In the genomic region with DNA sequence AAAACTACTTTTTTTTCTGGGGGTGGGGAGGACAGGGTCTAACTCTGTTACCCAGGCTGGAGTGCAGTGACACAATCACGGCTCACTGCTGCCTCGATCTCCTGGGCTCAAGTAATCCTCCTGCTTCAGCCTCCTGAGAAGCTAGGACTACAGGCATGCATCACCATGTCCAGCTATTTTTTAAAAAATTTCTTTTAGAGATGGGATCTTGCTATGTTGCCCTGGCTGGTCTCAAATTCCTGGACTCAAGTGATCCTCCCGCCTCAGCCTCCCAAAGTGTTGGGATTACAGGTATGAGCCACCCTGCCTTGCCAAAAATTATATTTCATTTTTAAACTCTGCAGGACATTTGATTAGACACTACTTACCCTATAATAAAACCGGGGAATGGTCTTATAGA, we compare ENCODE assay signal across 32 cellular contexts.
"Had no signal": no experiment of that assay in that cellular context is flagged by ENCODE, and none has a peak within 500 bp of the region (broad histone marks: within the 10 kb centered on the region; RNA-seq: fewer than 3 reads in every experiment).

No MANE protein-coding gene starts in this region.

- DNase-seq: activated CD4-positive, alpha-beta memory T cell treated with anti-CD3 and anti-CD28 coated beads for 36 hours; activated CD4-positive, alpha-beta T cell treated with anti-CD3 and anti-CD28 coated beads for 36 hours; activated CD4-positive, alpha-beta T cell treated with anti-CD3 and anti-CD28 coated beads, Interleukin-2, amount 10 ng/mL, durations not matched to agents 24 days and 14 days; activated CD4-positive, CD25-positive, alpha-beta regulatory T cell; activated CD4-positive, CD25-positive, alpha-beta regulatory T cell treated with anti-CD3 and anti-CD28 coated beads, Interleukin-2, amount 50 U/mL, for 72 hours; activated CD8-positive, alpha-beta memory T cell treated with anti-CD3 and anti-CD28 coated beads, Interleukin-2, amount 10 ng/mL, durations not matched to agents 7 days and 5 days; activated CD8-positive, alpha-beta memory T cell treated with anti-CD3 and anti-CD28 coated beads, Interleukin-2, amount 50 U/mL, for 4 hours; activated CD8-positive, alpha-beta T cell treated with anti-CD3 and anti-CD28 coated beads, Interleukin-2, amount 10 ng/mL, durations not matched to agents 7 days and 5 days; activated effector memory CD4-positive, alpha-beta T cell treated with anti-CD3 and anti-CD28 coated beads, Interleukin-2, amount 50 U/mL, for 16 hours; activated naive CD4-positive, alpha-beta T cell treated with anti-CD3 and anti-CD28 coated beads for 36 hours; activated naive CD8-positive, alpha-beta T cell treated with anti-CD3 and anti-CD28 coated beads, Interleukin-2, amount 10 ng/mL, durations not matched to agents 7 days and 5 days; activated T-cell treated with anti-CD3 and anti-CD28 coated beads, Interleukin-2, amount 50 U/mL, for 1 hour; activated T-cell treated with anti-CD3 and anti-CD28 coated beads, Interleukin-2, amount 50 U/mL, for 48 hours; amniotic stem cell; anterior cingulate cortex; brain microvascular endothelial cell; dorsolateral prefrontal cortex; effector memory CD4-positive, alpha-beta T cell; endodermal cell; foreskin fibroblast; T-helper 1 cell; T-helper 2 cell had no signal

- H3K9me3 Mint-ChIP-seq: activated CD4-positive, alpha-beta memory T cell treated with anti-CD3 and anti-CD28 coated beads for 36 hours; activated CD4-positive, alpha-beta T cell treated with anti-CD3 and anti-CD28 coated beads, Interleukin-2, amount 10 ng/mL, durations not matched to agents 24 days and 14 days; activated naive CD4-positive, alpha-beta T cell treated with anti-CD3 and anti-CD28 coated beads for 36 hours; activated naive CD4-positive, alpha-beta T cell treated with anti-CD3 and anti-CD28 coated beads, Interleukin-2, amount 50 U/mL, for 72 hours; activated naive CD8-positive, alpha-beta T cell treated with anti-CD3 and anti-CD28 coated beads, Interleukin-2, amount 10 ng/mL, durations not matched to agents 7 days and 5 days; activated T-helper 1 cell treated with anti-CD3 and anti-CD28 coated beads, Interleukin-12 subunit alpha, Interleukin-12 subunit beta, Interleukin-2, Interleukin-4 antibody, amounts not matched to agents 30 ng/mL and 10 ng/mL and 1 ng/mL, durations not matched to agents 14 hours and 24 hours and 36 hours; activated T-helper 2 cell treated with anti-CD3 and anti-CD28 coated beads, Interferon-gamma antibody, Interleukin-2, Interleukin-4, amounts not matched to agents 10 μg/mL and 5 μg/mL and 100 μg/mL, durations not matched to agents 14 hours and 24 hours and 36 hours; central memory CD8-positive, alpha-beta T cell; dendritic cell treated with granulocyte-macrophage colony-stimulating factor and Interleukin-4, amounts not matched to agents 40 ng/mL and 50 ng/mL, for 4 days had no signal

- H3K4me3 Mint-ChIP-seq: activated CD4-positive, alpha-beta memory T cell treated with anti-CD3 and anti-CD28 coated beads for 36 hours; activated CD4-positive, alpha-beta T cell treated with anti-CD3 and anti-CD28 coated beads for 36 hours; activated CD4-positive, alpha-beta T cell treated with anti-CD3 and anti-CD28 coated beads, Interleukin-2, amount 10 ng/mL, durations not matched to agents 24 days and 14 days; activated CD8-positive, alpha-beta memory T cell treated with anti-CD3 and anti-CD28 coated beads, Interleukin-2, amount 10 ng/mL, durations not matched to agents 7 days and 5 days; activated CD8-positive, alpha-beta T cell treated with anti-CD3 and anti-CD28 coated beads, Interleukin-2, amount 10 ng/mL, durations not matched to agents 7 days and 5 days; activated naive CD4-positive, alpha-beta T cell treated with anti-CD3 and anti-CD28 coated beads for 36 hours; activated naive CD8-positive, alpha-beta T cell treated with anti-CD3 and anti-CD28 coated beads, Interleukin-2, amount 10 ng/mL, durations not matched to agents 7 days and 5 days; activated T-helper 1 cell treated with anti-CD3 and anti-CD28 coated beads, Interleukin-12 subunit alpha, Interleukin-12 subunit beta, Interleukin-2, Interleukin-4 antibody, amounts not matched to agents 30 ng/mL and 10 ng/mL and 1 ng/mL, durations not matched to agents 14 hours and 24 hours and 36 hours; central memory CD8-positive, alpha-beta T cell; dendritic cell treated with granulocyte-macrophage colony-stimulating factor and Interleukin-4, amounts not matched to agents 40 ng/mL and 50 ng/mL, for 4 days; endodermal cell had no signal

- H3K4me3 ChIP-seq: coronary artery, dorsolateral prefrontal cortex had no signal

- ATAC-seq: activated CD4-positive, alpha-beta T cell treated with anti-CD3 and anti-CD28 coated beads for 36 hours; activated CD8-positive, alpha-beta memory T cell treated with anti-CD3 and anti-CD28 coated beads, Interleukin-2, amount 10 ng/mL, durations not matched to agents 7 days and 5 days; activated CD8-positive, alpha-beta T cell treated with anti-CD3 and anti-CD28 coated beads, Interleukin-2, amount 10 ng/mL, durations not matched to agents 7 days and 5 days; activated naive CD4-positive, alpha-beta T cell treated with anti-CD3 and anti-CD28 coated beads, Interleukin-2, amount 50 U/mL, for 72 hours; esophagus mucosa had no signal

- H3K27ac Mint-ChIP-seq: activated CD4-positive, alpha-beta memory T cell treated with anti-CD3 and anti-CD28 coated beads for 36 hours; activated CD8-positive, alpha-beta T cell treated with anti-CD3 and anti-CD28 coated beads, Interleukin-2, amount 10 ng/mL, durations not matched to agents 7 days and 5 days; activated naive CD4-positive, alpha-beta T cell treated with anti-CD3 and anti-CD28 coated beads for 36 hours; activated naive CD8-positive, alpha-beta T cell treated with anti-CD3 and anti-CD28 coated beads, Interleukin-2, amount 10 ng/mL, durations not matched to agents 7 days and 5 days; activated T-helper 1 cell treated with anti-CD3 and anti-CD28 coated beads, Interleukin-12 subunit alpha, Interleukin-12 subunit beta, Interleukin-2, Interleukin-4 antibody, amounts not matched to agents 30 ng/mL and 10 ng/mL and 1 ng/mL, durations not matched to agents 14 hours and 24 hours and 36 hours; activated T-helper 2 cell treated with anti-CD3 and anti-CD28 coated beads, Interferon-gamma antibody, Interleukin-2, Interleukin-4, amounts not matched to agents 10 μg/mL and 5 μg/mL and 100 μg/mL, durations not matched to agents 14 hours and 24 hours and 36 hours; endodermal cell had no signal

- FAIRE-seq: astrocyte, bronchial epithelial cell, frontal cortex had no signal

- H3K27ac ChIP-seq: brain microvascular endothelial cell, coronary artery had no signal

- H3K27me3 Mint-ChIP-seq: activated CD4-positive, alpha-beta memory T cell treated with anti-CD3 and anti-CD28 coated beads for 36 hours; activated CD4-positive, alpha-beta T cell treated with anti-CD3 and anti-CD28 coated beads for 36 hours; activated CD4-positive, alpha-beta T cell treated with anti-CD3 and anti-CD28 coated beads, Interleukin-2, amount 10 ng/mL, durations not matched to agents 24 days and 14 days; activated CD8-positive, alpha-beta memory T cell treated with anti-CD3 and anti-CD28 coated beads, Interleukin-2, amount 10 ng/mL, durations not matched to agents 7 days and 5 days; activated naive CD8-positive, alpha-beta T cell treated with anti-CD3 and anti-CD28 coated beads, Interleukin-2, amount 10 ng/mL, durations not matched to agents 7 days and 5 days; central memory CD8-positive, alpha-beta T cell; dendritic cell treated with granulocyte-macrophage colony-stimulating factor and Interleukin-4, amounts not matched to agents 40 ng/mL and 50 ng/mL, for 4 days had no signal

- H3K27me3 ChIP-seq: brain microvascular endothelial cell, dorsolateral prefrontal cortex had no signal
